ENCODE assay signal across 26 cellular contexts in genomic region chr10:109191823-109192222, GRCh38.
"Had no signal": no experiment of that assay in that cellular context is flagged by ENCODE, and none has a peak within 500 bp of the region (broad histone marks: within the 10 kb centered on the region; RNA-seq: fewer than 3 reads in every experiment).

No MANE protein-coding gene starts in this region.

- H3K36me3 ChIP-seq: stomach, suprapubic skin, thoracic aorta, thyroid gland, tibial artery, tibial nerve, transverse colon, upper lobe of left lung, upper lobe of right lung, uterus, vagina had no signal

- H3K27ac ChIP-seq: stomach, suprapubic skin, testis, thoracic aorta, thyroid gland, tibial artery, tibial nerve, transverse colon, upper lobe of left lung, upper lobe of right lung, uterus, vagina had no signal

- H3K9me3 ChIP-seq: testis, thyroid gland, upper lobe of right lung, vagina had no signal

- H3K4me1 ChIP-seq: stomach, suprapubic skin, testis, thyroid gland, tibial artery, tibial nerve, transverse colon, upper lobe of left lung, upper lobe of right lung, uterus, vagina had no signal

- H3K4me3 ChIP-seq: stomach, suprapubic skin, testis, thoracic aorta, thyroid gland, tibial artery, tibial nerve, transverse colon, upper lobe of left lung, upper lobe of right lung, uterus, vagina had no signal

- ATAC-seq: stimulated activated effector memory CD8-positive, alpha-beta T cell treated with anti-CD3 and anti-CD28 coated beads, Interleukin-12 subunit alpha, Interleukin-12 subunit beta, amount 100 ng/mL, for 72 hours; stimulated activated memory B cell treated with anti-CD40 and anti-IgM and Interleukin-4, amounts not matched to agents 10 μg/mL and 1 μg/mL and 100 μg/mL, for 72 hours; stimulated activated naive B cell treated with anti-CD40 and anti-IgM and Interleukin-4, amounts not matched to agents 10 μg/mL and 1 μg/mL and 100 μg/mL, for 72 hours; stimulated activated naive CD8-positive, alpha-beta T cell treated with anti-CD3 and anti-CD28 coated beads, Interleukin-15, amount 100 ng/mL, for 72 hours; stimulated activated naive CD8-positive, alpha-beta T cell treated with anti-CD3 and anti-CD28 coated beads, Interleukin-15, Interleukin-2, amounts not matched to agents 100 U/mL and 50 U/mL, for 24 hours; upper lobe of right lung had no signal

- H3K27me3 ChIP-seq: stomach, suprapubic skin, testis, thyroid gland, tibial artery, tibial nerve, transverse colon, upper lobe of left lung, upper lobe of right lung, uterus, vagina had no signal

- DNase-seq: stimulated activated CD4-positive, alpha-beta T cell treated with anti-CD3 and anti-CD28 coated beads, Interleukin-2, amount 100 ng/mL, for 48 hours; stimulated activated CD4-positive, alpha-beta T cell treated with anti-CD3 and anti-CD28 coated beads, Interleukin-4, amount 100 ng/mL, for 1 hour; stimulated activated CD4-positive, alpha-beta T cell treated with anti-CD3 and anti-CD28 coated beads, Interleukin-4, amount 100 ng/mL, for 24 hours; stimulated activated CD4-positive, alpha-beta T cell treated with anti-CD3 and anti-CD28 coated beads, Interleukin-4, amount 100 ng/mL, for 4 hours; stimulated activated CD8-positive, alpha-beta memory T cell treated with anti-CD3 and anti-CD28 coated beads, Interleukin-4, amount 100 ng/mL, for 48 hours; stimulated activated naive B cell treated with anti-CD40 and anti-IgM and Interleukin-4, amounts not matched to agents 10 μg/mL and 1 μg/mL and 100 μg/mL, for 72 hours; stimulated activated naive CD4-positive, alpha-beta T cell; stimulated activated naive CD4-positive, alpha-beta T cell treated with Interleukin-2 at 50 U/mL for 16 hours; stimulated activated naive CD8-positive, alpha-beta T cell treated with anti-CD3 and anti-CD28 coated beads, Interleukin-15, amount 100 ng/mL, for 72 hours; stimulated activated naive CD8-positive, alpha-beta T cell treated with anti-CD3 and anti-CD28 coated beads, Interleukin-15, Interleukin-2, amounts not matched to agents 100 U/mL and 50 U/mL, for 24 hours; stomach; substantia nigra; testis; thyroid gland; tibial artery; transverse colon; trophoblast cell; upper lobe of left lung; upper lobe of right lung; uterus had no signal
